Comparison of ENCODE assay signal across 2 cellular contexts in genomic region chr2:3633982-3634630, GRCh38.
TF ChIP-seq lines count a peak whose summit lies in the region.

No MANE protein-coding gene starts in this region.

TF ChIP-seq in GM23338, 12 proteins besides CTCF, POLR2A, EP300 and RAD21:
- TF ChIP-seq POLR2AphosphoS5 (IDR thresholded peaks at IDR 0.05; ENCODE audit: low read depth) (no peak), EZH2phosphoT487 (IDR thresholded peaks at IDR 0.05; ENCODE audit: unreplicated experiment) (no peak), ZNF114 (CRISPR knock-in tag; IDR thresholded peaks at IDR 0.05) (no peak), REST (IDR thresholded peaks at IDR 0.05; ENCODE audit: unreplicated experiment) (no peak), STAT1 (IDR thresholded peaks at IDR 0.05; ENCODE audit: unreplicated experiment) (no peak), JUNB (IDR thresholded peaks at IDR 0.05; ENCODE audit: unreplicated experiment) (no peak), NANOG (IDR thresholded peaks at IDR 0.05; ENCODE audit: borderline replicate concordance) (no peak), EZH2 (IDR thresholded peaks at IDR 0.05; ENCODE audit: low read depth, unreplicated experiment) (no peak), CREB1 (CRISPR knock-in tag; IDR thresholded peaks at IDR 0.05; ENCODE audit: low read depth) (no peak), ETS1 (IDR thresholded peaks at IDR 0.05) (no peak), ZNF331 (CRISPR knock-in tag; IDR thresholded peaks at IDR 0.05; ENCODE audit: low read depth) (no peak)
- TF ChIP-seq, protein P1, sequence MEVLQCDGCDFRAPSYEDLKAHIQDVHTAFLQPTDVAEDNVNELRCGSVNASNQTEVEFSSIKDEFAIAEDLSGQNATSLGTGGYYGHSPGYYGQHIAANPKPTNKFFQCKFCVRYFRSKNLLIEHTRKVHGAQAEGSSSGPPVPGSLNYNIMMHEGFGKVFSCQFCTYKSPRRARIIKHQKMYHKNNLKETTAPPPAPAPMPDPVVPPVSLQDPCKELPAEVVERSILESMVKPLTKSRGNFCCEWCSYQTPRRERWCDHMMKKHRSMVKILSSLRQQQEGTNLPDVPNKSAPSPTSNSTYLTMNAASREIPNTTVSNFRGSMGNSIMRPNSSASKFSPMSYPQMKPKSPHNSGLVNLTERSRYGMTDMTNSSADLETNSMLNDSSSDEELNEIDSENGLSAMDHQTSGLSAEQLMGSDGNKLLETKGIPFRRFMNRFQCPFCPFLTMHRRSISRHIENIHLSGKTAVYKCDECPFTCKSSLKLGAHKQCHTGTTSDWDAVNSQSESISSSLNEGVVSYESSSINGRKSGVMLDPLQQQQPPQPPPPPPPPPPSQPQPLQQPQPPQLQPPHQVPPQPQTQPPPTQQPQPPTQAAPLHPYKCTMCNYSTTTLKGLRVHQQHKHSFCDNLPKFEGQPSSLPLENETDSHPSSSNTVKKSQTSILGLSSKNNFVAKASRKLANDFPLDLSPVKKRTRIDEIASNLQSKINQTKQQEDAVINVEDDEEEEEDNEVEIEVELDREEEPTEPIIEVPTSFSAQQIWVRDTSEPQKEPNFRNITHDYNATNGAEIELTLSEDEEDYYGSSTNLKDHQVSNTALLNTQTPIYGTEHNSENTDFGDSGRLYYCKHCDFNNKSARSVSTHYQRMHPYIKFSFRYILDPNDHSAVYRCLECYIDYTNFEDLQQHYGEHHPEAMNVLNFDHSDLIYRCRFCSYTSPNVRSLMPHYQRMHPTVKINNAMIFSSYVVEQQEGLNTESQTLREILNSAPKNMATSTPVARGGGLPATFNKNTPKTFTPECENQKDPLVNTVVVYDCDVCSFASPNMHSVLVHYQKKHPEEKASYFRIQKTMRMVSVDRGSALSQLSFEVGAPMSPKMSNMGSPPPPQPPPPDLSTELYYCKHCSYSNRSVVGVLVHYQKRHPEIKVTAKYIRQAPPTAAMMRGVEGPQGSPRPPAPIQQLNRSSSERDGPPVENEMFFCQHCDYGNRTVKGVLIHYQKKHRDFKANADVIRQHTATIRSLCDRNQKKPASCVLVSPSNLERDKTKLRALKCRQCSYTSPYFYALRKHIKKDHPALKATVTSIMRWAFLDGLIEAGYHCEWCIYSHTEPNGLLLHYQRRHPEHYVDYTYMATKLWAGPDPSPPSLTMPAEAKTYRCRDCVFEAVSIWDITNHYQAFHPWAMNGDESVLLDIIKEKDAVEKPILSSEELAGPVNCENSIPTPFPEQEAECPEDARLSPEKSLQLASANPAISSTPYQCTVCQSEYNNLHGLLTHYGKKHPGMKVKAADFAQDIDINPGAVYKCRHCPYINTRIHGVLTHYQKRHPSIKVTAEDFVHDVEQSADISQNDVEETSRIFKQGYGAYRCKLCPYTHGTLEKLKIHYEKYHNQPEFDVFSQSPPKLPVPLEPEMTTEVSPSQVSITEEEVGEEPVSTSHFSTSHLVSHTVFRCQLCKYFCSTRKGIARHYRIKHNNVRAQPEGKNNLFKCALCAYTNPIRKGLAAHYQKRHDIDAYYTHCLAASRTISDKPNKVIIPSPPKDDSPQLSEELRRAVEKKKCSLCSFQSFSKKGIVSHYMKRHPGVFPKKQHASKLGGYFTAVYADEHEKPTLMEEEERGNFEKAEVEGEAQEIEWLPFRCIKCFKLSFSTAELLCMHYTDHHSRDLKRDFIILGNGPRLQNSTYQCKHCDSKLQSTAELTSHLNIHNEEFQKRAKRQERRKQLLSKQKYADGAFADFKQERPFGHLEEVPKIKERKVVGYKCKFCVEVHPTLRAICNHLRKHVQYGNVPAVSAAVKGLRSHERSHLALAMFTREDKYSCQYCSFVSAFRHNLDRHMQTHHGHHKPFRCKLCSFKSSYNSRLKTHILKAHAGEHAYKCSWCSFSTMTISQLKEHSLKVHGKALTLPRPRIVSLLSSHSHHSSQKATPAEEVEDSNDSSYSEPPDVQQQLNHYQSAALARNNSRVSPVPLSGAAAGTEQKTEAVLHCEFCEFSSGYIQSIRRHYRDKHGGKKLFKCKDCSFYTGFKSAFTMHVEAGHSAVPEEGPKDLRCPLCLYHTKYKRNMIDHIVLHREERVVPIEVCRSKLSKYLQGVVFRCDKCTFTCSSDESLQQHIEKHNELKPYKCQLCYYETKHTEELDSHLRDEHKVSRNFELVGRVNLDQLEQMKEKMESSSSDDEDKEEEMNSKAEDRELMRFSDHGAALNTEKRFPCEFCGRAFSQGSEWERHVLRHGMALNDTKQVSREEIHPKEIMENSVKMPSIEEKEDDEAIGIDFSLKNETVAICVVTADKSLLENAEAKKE (CRISPR knock-in tag; IDR thresholded peaks at IDR 0.05): no peak

TF ChIP-seq in SK-N-SH, 30 proteins besides CTCF, POLR2A, EP300 and RAD21:
- no peak for TF ChIP-seq NFIC (IDR thresholded peaks at IDR 0.05; ENCODE audit: borderline replicate concordance)
- TF ChIP-seq NRF1 (IDR thresholded peaks at IDR 0.05; ENCODE audit: low read depth, low read length): no peak
- TF ChIP-seq REST (IDR thresholded peaks at IDR 0.05; ENCODE audit: low read depth, low read length): no peak
- no peak for TF ChIP-seq RFX5 (IDR thresholded peaks at IDR 0.05; ENCODE audit: low read length)
- no peak for TF ChIP-seq GABPA (IDR thresholded peaks at IDR 0.05; ENCODE audit: low read depth)
- no peak for TF ChIP-seq POLR2AphosphoS5 (IDR thresholded peaks at IDR 0.05; ENCODE audit: low read depth, low read length)
- no peak for TF ChIP-seq TCF12 (IDR thresholded peaks at IDR 0.05)
- TF ChIP-seq FOSL2 (IDR thresholded peaks at IDR 0.05; ENCODE audit: borderline replicate concordance, low read depth): no peak
- no peak for TF ChIP-seq SIN3A (IDR thresholded peaks at IDR 0.05; ENCODE audit: borderline replicate concordance, low read depth, low read length)
- TF ChIP-seq MEF2A (IDR thresholded peaks at IDR 0.05; ENCODE audit: borderline replicate concordance, low read depth): no peak
- no peak for TF ChIP-seq USF2 (IDR thresholded peaks at IDR 0.05; ENCODE audit: borderline replicate concordance, low read depth, low read length)
- TF ChIP-seq YY1 (IDR thresholded peaks at IDR 0.05; ENCODE audit: low read depth): no peak
- no peak for TF ChIP-seq GATA2 (CRISPR knock-in tag; IDR thresholded peaks at IDR 0.05)
- no peak for TF ChIP-seq MXI1 (IDR thresholded peaks at IDR 0.05; ENCODE audit: low read depth, low read length)
